ENCODE assay signal across 1 cellular context in the genomic region with DNA sequence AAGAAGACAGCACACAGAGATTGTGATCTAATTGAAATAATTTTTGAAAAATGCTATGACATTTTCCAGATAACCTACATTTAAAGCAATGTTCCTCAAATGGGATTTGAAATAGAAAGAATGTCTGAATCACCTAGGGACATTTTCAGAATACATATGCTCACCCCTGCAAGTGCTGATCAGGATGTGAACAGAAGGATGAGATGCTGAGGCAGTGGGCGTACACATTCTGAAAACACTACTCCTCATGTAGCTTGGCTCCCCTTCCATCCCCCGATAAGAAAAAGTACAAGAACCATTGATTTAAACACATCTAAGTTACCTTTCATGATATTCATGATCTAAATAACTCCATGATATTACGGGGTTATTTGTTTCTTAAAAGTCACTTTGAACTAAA.
TF ChIP-seq lines count a peak whose summit lies in the region.

No MANE protein-coding gene starts in this region.

TF ChIP-seq in A549, 52 proteins besides CTCF, POLR2A, EP300 and RAD21:
- no peak for TF ChIP-seq HOXA7 (CRISPR knock-in tag; IDR thresholded peaks at IDR 0.05)
- no peak for TF ChIP-seq CHD2 (IDR thresholded peaks at IDR 0.05; ENCODE audit: low read length, partially characterized antibody)
- TF ChIP-seq, protein P1, sequence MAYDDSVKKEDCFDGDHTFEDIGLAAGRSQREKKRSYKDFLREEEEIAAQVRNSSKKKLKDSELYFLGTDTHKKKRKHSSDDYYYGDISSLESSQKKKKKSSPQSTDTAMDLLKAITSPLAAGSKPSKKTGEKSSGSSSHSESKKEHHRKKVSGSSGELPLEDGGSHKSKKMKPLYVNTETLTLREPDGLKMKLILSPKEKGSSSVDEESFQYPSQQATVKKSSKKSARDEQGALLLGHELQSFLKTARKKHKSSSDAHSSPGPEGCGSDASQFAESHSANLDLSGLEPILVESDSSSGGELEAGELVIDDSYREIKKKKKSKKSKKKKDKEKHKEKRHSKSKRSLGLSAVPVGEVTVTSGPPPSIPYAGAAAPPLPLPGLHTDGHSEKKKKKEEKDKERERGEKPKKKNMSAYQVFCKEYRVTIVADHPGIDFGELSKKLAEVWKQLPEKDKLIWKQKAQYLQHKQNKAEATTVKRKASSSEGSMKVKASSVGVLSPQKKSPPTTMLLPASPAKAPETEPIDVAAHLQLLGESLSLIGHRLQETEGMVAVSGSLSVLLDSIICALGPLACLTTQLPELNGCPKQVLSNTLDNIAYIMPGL (CRISPR knock-in tag; IDR thresholded peaks at IDR 0.05; ENCODE audit: borderline replicate concordance): no peak
- TF ChIP-seq KDM1A (IDR thresholded peaks at IDR 0.05; ENCODE audit: low read depth): no peak
- TF ChIP-seq TP53 (CRISPR knock-in tag; IDR thresholded peaks at IDR 0.05): no peak
- no peak for TF ChIP-seq POLR2AphosphoS2 (conservative IDR thresholded peaks at IDR 0.05; ENCODE audit: low read length)
- TF ChIP-seq, protein P2, sequence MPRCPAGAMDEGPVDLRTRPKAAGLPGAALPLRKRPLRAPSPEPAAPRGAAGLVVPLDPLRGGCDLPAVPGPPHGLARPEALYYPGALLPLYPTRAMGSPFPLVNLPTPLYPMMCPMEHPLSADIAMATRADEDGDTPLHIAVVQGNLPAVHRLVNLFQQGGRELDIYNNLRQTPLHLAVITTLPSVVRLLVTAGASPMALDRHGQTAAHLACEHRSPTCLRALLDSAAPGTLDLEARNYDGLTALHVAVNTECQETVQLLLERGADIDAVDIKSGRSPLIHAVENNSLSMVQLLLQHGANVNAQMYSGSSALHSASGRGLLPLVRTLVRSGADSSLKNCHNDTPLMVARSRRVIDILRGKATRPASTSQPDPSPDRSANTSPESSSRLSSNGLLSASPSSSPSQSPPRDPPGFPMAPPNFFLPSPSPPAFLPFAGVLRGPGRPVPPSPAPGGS (IDR thresholded peaks at IDR 0.05): no peak
- TF ChIP-seq, protein P3, sequence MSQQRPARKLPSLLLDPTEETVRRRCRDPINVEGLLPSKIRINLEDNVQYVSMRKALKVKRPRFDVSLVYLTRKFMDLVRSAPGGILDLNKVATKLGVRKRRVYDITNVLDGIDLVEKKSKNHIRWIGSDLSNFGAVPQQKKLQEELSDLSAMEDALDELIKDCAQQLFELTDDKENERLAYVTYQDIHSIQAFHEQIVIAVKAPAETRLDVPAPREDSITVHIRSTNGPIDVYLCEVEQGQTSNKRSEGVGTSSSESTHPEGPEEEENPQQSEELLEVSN (IDR thresholded peaks at IDR 0.05; ENCODE audit: borderline replicate concordance, low read depth): no peak
- TF ChIP-seq PHF8 (IDR thresholded peaks at IDR 0.05; ENCODE audit: borderline replicate concordance, low read depth): no peak
